ENCODE assay signal across 34 cellular contexts in genomic region chr3:38805004-38805403, GRCh38. TPM values are rescaled to one million over a fixed set of nuclear protein-coding genes. Genes with fewer than 3 reads are reported as not detected.
"Had no signal": no experiment of that assay in that cellular context is flagged by ENCODE, and none has a peak within 500 bp of the region (broad histone marks: within the 10 kb centered on the region; RNA-seq: fewer than 3 reads in every experiment).

No MANE protein-coding gene starts in this region.

- H3K9me3 ChIP-seq: gastroesophageal sphincter, heart right ventricle had no signal

- H3K4me3 Mint-ChIP-seq: activated CD4-positive, alpha-beta memory T cell treated with anti-CD3 and anti-CD28 coated beads, Interleukin-2, amount 10 ng/mL, durations not matched to agents 7 days and 5 days; activated CD4-positive, alpha-beta T cell treated with anti-CD3 and anti-CD28 coated beads, Interleukin-2, amount 10 ng/mL, durations not matched to agents 7 days and 5 days; activated naive CD4-positive, alpha-beta T cell treated with anti-CD3 and anti-CD28 coated beads, Interleukin-2, amount 10 ng/mL, durations not matched to agents 7 days and 5 days; activated naive CD8-positive, alpha-beta T cell; activated T-cell treated with anti-CD3 and anti-CD28 coated beads, Interleukin-2, amount 50 U/mL, for 24 hours; central memory CD8-positive, alpha-beta T cell; dendritic cell treated with granulocyte-macrophage colony-stimulating factor and Interleukin-4, amounts not matched to agents 40 ng/mL and 50 ng/mL, for 4 days; endodermal cell; T-cell; T-helper 1 cell treated with Interleukin-12 subunit alpha and Interleukin-12 subunit beta and Interleukin-4 antibody, amounts not matched to agents 30 μg/mL and 1 μg/mL, for 36 hours; WTC11 had no signal

- H3K36me3 ChIP-seq: brain microvascular endothelial cell, gastroesophageal sphincter, heart right ventricle had no signal

- H3K4me1 Mint-ChIP-seq: activated CD4-positive, alpha-beta memory T cell treated with anti-CD3 and anti-CD28 coated beads, Interleukin-2, amount 10 ng/mL, durations not matched to agents 7 days and 5 days; activated CD4-positive, alpha-beta T cell treated with anti-CD3 and anti-CD28 coated beads, Interleukin-2, amount 10 ng/mL, durations not matched to agents 7 days and 5 days; activated naive CD4-positive, alpha-beta T cell treated with anti-CD3 and anti-CD28 coated beads, Interleukin-2, amount 10 ng/mL, durations not matched to agents 7 days and 5 days; central memory CD8-positive, alpha-beta T cell; endodermal cell; T-cell had no signal

- H3K9me3 Mint-ChIP-seq: activated T-helper 2 cell treated with anti-CD3 and anti-CD28 coated beads, Interferon-gamma antibody, Interleukin-2, Interleukin-4, amounts not matched to agents 10 μg/mL and 5 μg/mL and 100 μg/mL, durations not matched to agents 14 hours and 24 hours and 36 hours; dendritic cell treated with granulocyte-macrophage colony-stimulating factor and Interleukin-4, amounts not matched to agents 40 ng/mL and 50 ng/mL, for 4 days; endodermal cell; WTC11 had no signal

- H3K27me3 ChIP-seq: brain microvascular endothelial cell, foreskin keratinocyte had no signal

- H3K4me3 ChIP-seq: coronary artery, dorsolateral prefrontal cortex, gastroesophageal sphincter, heart right ventricle had no signal

- H3K4me1 ChIP-seq: foreskin keratinocyte, gastroesophageal sphincter had no signal

- ATAC-seq: gastroesophageal sphincter, T-cell had no signal

- H3K27ac ChIP-seq: brain microvascular endothelial cell, coronary artery, dorsolateral prefrontal cortex, foreskin keratinocyte, gastroesophageal sphincter, heart right ventricle, VCaP had no signal

- H3K36me3 Mint-ChIP-seq: activated naive CD4-positive, alpha-beta T cell treated with anti-CD3 and anti-CD28 coated beads, Interleukin-2, amount 10 ng/mL, durations not matched to agents 7 days and 5 days; activated naive CD8-positive, alpha-beta T cell; T-cell; WTC11 had no signal

- DNase-seq: activated CD4-positive, alpha-beta T cell treated with anti-CD3 and anti-CD28 coated beads for 1 hour; activated CD4-positive, alpha-beta T cell treated with anti-CD3 and anti-CD28 coated beads for 4 hours; activated CD4-positive, alpha-beta T cell treated with anti-CD3 and anti-CD28 coated beads, Interleukin-2, amount 50 U/mL, for 4 hours; activated CD8-positive, alpha-beta memory T cell treated with anti-CD3 and anti-CD28 coated beads, Interleukin-2, amount 50 U/mL, for 48 hours; activated effector memory CD4-positive, alpha-beta T cell treated with anti-CD3 and anti-CD28 coated beads, Interleukin-2, amount 50 U/mL, for 16 hours; activated T-cell treated with anti-CD3 and anti-CD28 coated beads for 4 hours; activated T-cell treated with anti-CD3 and anti-CD28 coated beads, Interleukin-2, amount 50 U/mL, for 24 hours; dorsolateral prefrontal cortex; effector memory CD4-positive, alpha-beta T cell; T-helper 9 cell had no signal

- H3K27me3 Mint-ChIP-seq: activated CD4-positive, alpha-beta T cell treated with anti-CD3 and anti-CD28 coated beads, Interleukin-2, amount 10 ng/mL, durations not matched to agents 7 days and 5 days; activated naive CD4-positive, alpha-beta T cell treated with anti-CD3 and anti-CD28 coated beads, Interleukin-2, amount 10 ng/mL, durations not matched to agents 7 days and 5 days; dendritic cell treated with granulocyte-macrophage colony-stimulating factor and Interleukin-4, amounts not matched to agents 40 ng/mL and 50 ng/mL, for 4 days had no signal

- H3K27ac Mint-ChIP-seq: activated CD4-positive, alpha-beta memory T cell treated with anti-CD3 and anti-CD28 coated beads, Interleukin-2, amount 10 ng/mL, durations not matched to agents 7 days and 5 days; activated CD4-positive, alpha-beta T cell treated with anti-CD3 and anti-CD28 coated beads, Interleukin-2, amount 10 ng/mL, durations not matched to agents 7 days and 5 days; activated naive CD4-positive, alpha-beta T cell treated with anti-CD3 and anti-CD28 coated beads, Interleukin-2, amount 10 ng/mL, durations not matched to agents 7 days and 5 days; activated naive CD8-positive, alpha-beta T cell; activated T-cell treated with anti-CD3 and anti-CD28 coated beads, Interleukin-2, amount 50 U/mL, for 24 hours; activated T-helper 2 cell treated with anti-CD3 and anti-CD28 coated beads, Interferon-gamma antibody, Interleukin-2, Interleukin-4, amounts not matched to agents 10 μg/mL and 5 μg/mL and 100 μg/mL, durations not matched to agents 14 hours and 24 hours and 36 hours; dendritic cell treated with granulocyte-macrophage colony-stimulating factor and Interleukin-4, amounts not matched to agents 40 ng/mL and 50 ng/mL, for 4 days; endodermal cell; T-cell; T-helper 1 cell treated with Interleukin-12 subunit alpha and Interleukin-12 subunit beta and Interleukin-4 antibody, amounts not matched to agents 30 μg/mL and 1 μg/mL, for 36 hours; WTC11 had no signal

RNA-seq across cellular contexts. Expression of gene SCN10A, which starts 11.0 kb away (rescaled TPM):
- total RNA-seq: activated CD4-positive, alpha-beta memory T cell treated with anti-CD3 and anti-CD28 coated beads, Interleukin-2, amount 10 ng/mL, durations not matched to agents 7 days and 5 days; activated CD4-positive, alpha-beta T cell treated with anti-CD3 and anti-CD28 coated beads, Interleukin-2, amount 10 ng/mL, durations not matched to agents 7 days and 5 days; activated T-helper 2 cell treated with anti-CD3 and anti-CD28 coated beads, Interferon-gamma antibody, Interleukin-2, Interleukin-4, amounts not matched to agents 10 μg/mL and 5 μg/mL and 100 μg/mL, durations not matched to agents 14 hours and 24 hours and 36 hours; astrocyte; bronchial epithelial cell; cerebellum; endodermal cell; epithelial cell of proximal tubule; esophagus mucosa; foreskin keratinocyte; glomerular endothelial cell; T-cell; T-helper 2 cell treated with Interferon-gamma antibody and Interleukin-4, amounts not matched to agents 100 ng/mL and 5 ng/mL, for 36 hours; WTC11 had no signal
